Comparison of ENCODE assay signal across 8 cellular contexts in genomic region chr12:98644712-98645571, GRCh38.
DNase-seq lines count a peak whose midpoint lies in the region; ATAC-seq lines count a peak whose summit lies in the region.

TSS of gene APAF1 (plus strand) at chr12:98645290. CDS start at chr12:98648360, 3,070 bp downstream.
TSS of gene IKBIP (minus strand) at chr12:98644788. CDS start at chr12:98644701, 87 bp downstream.

- ATAC-seq in GM19043 (IDR thresholded peaks at IDR 0.05; ENCODE audit: low read depth, unreplicated experiment) (peak; percentile 83), HG03354 (IDR thresholded peaks at IDR 0.05; ENCODE audit: poor library complexity, severe bottlenecking, unreplicated experiment) (peak; percentile 89)

- DNase-seq in AG20443 (ENCODE audit: low spot score) (peak; percentile 99), NCI-H446 (lab: John Stamatoyannopoulos, UW) (peak; percentile 89 to 98), iris pigment epithelial cell (ENCODE audit: low read depth) (peak; percentile 97)
- peak; percentile 94 for DNase-seq in activated CD4-positive, CD25-positive, alpha-beta regulatory T cell treated with anti-CD3 and anti-CD28 coated beads, Interleukin-2, amount 50 U/mL, for 16 hours (ENCODE audit: low read depth, low spot score)
- peak; percentile 95 for DNase-seq in central memory CD4-positive, alpha-beta T cell
- DNase-seq in stimulated activated CD4-positive, alpha-beta T cell treated with anti-CD3 and anti-CD28 coated beads, Interleukin-12 subunit alpha, Interleukin-12 subunit beta, amount 100 ng/mL, for 24 hours (ENCODE audit: low read depth in 2 of 2) = peak; percentile 95

Comparison
In these comparisons a context has a peak if more than half of its experiments do, and no peak if none do; other contexts are left out.
1. Peak in every context shown above with its lines: DNase-seq and ATAC-seq.